1 cellular context compared by ENCODE assay signal in the genomic region with DNA sequence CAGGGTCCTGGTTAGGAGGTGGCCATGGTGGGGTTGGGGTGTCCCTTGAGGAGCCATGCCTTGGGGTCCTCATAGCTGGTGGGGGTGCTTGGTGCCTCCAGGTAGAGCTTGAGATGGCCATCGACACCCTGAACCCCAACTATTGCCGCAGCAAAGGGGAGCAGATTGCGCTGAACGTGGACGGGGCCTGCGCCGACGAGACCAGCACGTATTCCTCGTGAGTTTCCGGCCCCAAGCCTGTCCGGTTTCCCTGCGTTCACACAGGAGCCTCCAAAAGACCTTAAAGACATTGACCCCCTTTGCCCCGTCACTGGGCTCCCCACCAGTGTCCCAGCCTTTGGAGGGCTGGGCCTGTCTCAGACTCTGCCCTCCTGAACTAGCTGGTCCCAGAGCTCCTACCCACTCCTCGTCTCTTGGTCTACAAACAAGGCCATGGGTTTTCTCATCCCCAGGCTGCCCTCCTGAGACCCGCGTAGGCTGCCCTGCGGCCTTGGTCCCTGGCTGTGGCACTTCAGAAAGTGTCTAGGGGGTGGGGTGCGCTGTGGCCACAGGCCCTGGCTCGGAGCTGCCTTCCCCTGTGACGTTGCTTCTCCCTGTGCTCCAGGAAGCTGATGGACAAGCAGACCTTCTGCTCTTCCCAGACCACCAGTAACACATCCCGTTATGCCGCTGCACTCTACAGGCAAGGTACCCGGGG.
TF ChIP-seq lines count a peak whose summit lies in the region.

No MANE protein-coding gene starts in this region.

TF ChIP-seq in K562, 482 proteins besides CTCF, POLR2A, EP300 and RAD21:
- TF ChIP-seq MTA2 (IDR thresholded peaks at IDR 0.05; ENCODE audit: low read depth) (no peak), POLR2G (IDR thresholded peaks at IDR 0.05; ENCODE audit: low read depth, low read length) (peak; percentile 66), RBFOX2 (IDR thresholded peaks at IDR 0.05; ENCODE audit: low read depth, low read length) (peak; percentile 48; the same call in 1 of the 2 replicates)
